1 cellular context compared by ENCODE assay signal in the genomic region with DNA sequence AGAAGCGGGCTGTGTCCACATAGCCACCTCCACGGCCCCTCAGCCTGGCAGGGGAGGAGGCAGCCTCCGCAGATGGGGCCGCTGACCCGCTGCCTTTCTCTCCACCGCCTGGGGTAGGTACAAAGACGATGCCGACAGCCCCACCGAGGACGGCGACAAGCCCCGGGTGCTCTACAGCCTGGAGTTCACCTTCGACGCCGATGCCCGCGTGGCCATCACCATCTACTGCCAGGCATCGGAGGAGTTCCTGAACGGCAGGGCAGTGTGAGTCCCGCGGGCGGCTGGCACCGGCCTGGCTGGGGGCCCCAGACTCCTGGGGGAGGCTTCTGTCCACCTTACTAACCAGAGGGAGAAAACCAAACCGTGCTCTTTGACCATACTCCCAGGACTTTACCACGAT.
TF ChIP-seq lines count a peak whose summit lies in the region.

No MANE protein-coding gene starts in this region.

TF ChIP-seq in IMR-90, 13 proteins besides CTCF, POLR2A, EP300 and RAD21:
- TF ChIP-seq, protein P1, sequence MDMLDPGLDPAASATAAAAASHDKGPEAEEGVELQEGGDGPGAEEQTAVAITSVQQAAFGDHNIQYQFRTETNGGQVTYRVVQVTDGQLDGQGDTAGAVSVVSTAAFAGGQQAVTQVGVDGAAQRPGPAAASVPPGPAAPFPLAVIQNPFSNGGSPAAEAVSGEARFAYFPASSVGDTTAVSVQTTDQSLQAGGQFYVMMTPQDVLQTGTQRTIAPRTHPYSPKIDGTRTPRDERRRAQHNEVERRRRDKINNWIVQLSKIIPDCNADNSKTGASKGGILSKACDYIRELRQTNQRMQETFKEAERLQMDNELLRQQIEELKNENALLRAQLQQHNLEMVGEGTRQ (IDR thresholded peaks at IDR 0.05; ENCODE audit: low read depth, low read length): no peak
- TF ChIP-seq MAZ (IDR thresholded peaks at IDR 0.05; ENCODE audit: borderline replicate concordance, low read depth, low read length) (no peak), FOS (IDR thresholded peaks at IDR 0.05; ENCODE audit: low read depth, low read length) (no peak), CEBPB (IDR thresholded peaks at IDR 0.05; ENCODE audit: low read depth, low read length) (no peak), NFE2L2 (IDR thresholded peaks at IDR 0.05; ENCODE audit: low read depth, low read length) (no peak), SMC3 (IDR thresholded peaks at IDR 0.05; ENCODE audit: low read depth, low read length) (no peak), RCOR1 (IDR thresholded peaks at IDR 0.05; ENCODE audit: insufficient replicate concordance, low read length) (no peak), CHD1 (IDR thresholded peaks at IDR 0.05; ENCODE audit: low read depth, low read length) (no peak), MAFK (IDR thresholded peaks at IDR 0.05; ENCODE audit: low read depth, low read length) (no peak), BHLHE40 (IDR thresholded peaks at IDR 0.05; ENCODE audit: low read depth, low read length) (no peak), MXI1 (IDR thresholded peaks at IDR 0.05; ENCODE audit: borderline replicate concordance, low read depth, low read length) (no peak), RFX5 (IDR thresholded peaks at IDR 0.05; ENCODE audit: low read depth, low read length) (no peak)
- TF ChIP-seq, protein P2, sequence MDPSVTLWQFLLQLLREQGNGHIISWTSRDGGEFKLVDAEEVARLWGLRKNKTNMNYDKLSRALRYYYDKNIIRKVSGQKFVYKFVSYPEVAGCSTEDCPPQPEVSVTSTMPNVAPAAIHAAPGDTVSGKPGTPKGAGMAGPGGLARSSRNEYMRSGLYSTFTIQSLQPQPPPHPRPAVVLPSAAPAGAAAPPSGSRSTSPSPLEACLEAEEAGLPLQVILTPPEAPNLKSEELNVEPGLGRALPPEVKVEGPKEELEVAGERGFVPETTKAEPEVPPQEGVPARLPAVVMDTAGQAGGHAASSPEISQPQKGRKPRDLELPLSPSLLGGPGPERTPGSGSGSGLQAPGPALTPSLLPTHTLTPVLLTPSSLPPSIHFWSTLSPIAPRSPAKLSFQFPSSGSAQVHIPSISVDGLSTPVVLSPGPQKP (IDR thresholded peaks at IDR 0.05; ENCODE audit: borderline replicate concordance, low read depth, low read length): no peak
